In the genomic region with DNA sequence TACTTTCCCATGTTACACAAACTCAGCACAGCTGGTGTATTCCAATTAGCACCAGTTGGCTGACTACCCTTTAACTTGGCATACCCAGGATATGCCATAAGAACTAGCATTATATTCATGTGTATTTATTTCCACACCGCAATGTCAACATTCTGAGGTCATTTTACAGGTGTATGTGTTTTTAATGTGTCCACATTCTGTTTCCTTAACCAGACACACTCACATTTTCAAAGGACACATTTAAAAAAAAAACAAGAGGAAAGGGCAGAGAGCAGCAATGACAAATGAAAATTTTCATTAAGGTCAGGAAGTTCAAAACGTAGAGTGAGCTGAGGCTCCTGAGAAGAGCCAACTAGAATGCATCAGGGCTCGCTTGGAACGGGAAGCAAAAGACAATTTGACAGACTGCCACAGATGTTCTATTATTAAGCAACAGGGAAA, we compare ENCODE assay signal across 1 cellular context.
A peak's percentile ranks its signal among the peaks of the same experiment; 100 is the strongest.
TF ChIP-seq lines count a peak whose summit lies in the region.

No MANE protein-coding gene starts in this region.

TF ChIP-seq in HepG2, 621 proteins besides CTCF, POLR2A, EP300 and RAD21 (continued from another document and continues in another):
- TF ChIP-seq, protein P1, sequence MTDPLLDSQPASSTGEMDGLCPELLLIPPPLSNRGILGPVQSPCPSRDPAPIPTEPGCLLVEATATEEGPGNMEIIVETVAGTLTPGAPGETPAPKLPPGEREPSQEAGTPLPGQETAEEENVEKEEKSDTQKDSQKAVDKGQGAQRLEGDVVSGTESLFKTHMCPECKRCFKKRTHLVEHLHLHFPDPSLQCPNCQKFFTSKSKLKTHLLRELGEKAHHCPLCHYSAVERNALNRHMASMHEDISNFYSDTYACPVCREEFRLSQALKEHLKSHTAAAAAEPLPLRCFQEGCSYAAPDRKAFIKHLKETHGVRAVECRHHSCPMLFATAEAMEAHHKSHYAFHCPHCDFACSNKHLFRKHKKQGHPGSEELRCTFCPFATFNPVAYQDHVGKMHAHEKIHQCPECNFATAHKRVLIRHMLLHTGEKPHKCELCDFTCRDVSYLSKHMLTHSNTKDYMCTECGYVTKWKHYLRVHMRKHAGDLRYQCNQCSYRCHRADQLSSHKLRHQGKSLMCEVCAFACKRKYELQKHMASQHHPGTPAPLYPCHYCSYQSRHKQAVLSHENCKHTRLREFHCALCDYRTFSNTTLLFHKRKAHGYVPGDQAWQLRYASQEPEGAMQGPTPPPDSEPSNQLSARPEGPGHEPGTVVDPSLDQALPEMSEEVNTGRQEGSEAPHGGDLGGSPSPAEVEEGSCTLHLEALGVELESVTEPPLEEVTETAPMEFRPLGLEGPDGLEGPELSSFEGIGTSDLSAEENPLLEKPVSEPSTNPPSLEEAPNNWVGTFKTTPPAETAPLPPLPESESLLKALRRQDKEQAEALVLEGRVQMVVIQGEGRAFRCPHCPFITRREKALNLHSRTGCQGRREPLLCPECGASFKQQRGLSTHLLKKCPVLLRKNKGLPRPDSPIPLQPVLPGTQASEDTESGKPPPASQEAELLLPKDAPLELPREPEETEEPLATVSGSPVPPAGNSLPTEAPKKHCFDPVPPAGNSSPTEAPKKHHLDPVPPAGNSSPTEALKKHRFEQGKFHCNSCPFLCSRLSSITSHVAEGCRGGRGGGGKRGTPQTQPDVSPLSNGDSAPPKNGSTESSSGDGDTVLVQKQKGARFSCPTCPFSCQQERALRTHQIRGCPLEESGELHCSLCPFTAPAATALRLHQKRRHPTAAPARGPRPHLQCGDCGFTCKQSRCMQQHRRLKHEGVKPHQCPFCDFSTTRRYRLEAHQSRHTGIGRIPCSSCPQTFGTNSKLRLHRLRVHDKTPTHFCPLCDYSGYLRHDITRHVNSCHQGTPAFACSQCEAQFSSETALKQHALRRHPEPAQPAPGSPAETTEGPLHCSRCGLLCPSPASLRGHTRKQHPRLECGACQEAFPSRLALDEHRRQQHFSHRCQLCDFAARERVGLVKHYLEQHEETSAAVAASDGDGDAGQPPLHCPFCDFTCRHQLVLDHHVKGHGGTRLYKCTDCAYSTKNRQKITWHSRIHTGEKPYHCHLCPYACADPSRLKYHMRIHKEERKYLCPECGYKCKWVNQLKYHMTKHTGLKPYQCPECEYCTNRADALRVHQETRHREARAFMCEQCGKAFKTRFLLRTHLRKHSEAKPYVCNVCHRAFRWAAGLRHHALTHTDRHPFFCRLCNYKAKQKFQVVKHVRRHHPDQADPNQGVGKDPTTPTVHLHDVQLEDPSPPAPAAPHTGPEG (CRISPR knock-in tag; IDR thresholded peaks at IDR 0.05), result no peak
- TF ChIP-seq, protein P2, sequence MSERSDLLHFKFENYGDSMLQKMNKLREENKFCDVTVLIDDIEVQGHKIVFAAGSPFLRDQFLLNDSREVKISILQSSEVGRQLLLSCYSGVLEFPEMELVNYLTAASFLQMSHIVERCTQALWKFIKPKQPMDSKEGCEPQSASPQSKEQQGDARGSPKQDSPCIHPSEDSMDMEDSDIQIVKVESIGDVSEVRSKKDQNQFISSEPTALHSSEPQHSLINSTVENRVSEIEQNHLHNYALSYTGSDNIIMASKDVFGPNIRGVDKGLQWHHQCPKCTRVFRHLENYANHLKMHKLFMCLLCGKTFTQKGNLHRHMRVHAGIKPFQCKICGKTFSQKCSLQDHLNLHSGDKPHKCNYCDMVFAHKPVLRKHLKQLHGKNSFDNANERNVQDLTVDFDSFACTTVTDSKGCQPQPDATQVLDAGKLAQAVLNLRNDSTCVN (CRISPR knock-in tag; IDR thresholded peaks at IDR 0.05; ENCODE audit: borderline replicate concordance), result no peak
- TF ChIP-seq, protein P3, sequence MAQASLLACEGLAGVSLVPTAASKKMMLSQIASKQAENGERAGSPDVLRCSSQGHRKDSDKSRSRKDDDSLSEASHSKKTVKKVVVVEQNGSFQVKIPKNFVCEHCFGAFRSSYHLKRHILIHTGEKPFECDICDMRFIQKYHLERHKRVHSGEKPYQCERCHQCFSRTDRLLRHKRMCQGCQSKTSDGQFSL (CRISPR knock-in tag; IDR thresholded peaks at IDR 0.05), result no peak
- TF ChIP-seq, protein P4, sequence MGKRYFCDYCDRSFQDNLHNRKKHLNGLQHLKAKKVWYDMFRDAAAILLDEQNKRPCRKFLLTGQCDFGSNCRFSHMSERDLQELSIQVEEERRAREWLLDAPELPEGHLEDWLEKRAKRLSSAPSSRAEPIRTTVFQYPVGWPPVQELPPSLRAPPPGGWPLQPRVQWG (CRISPR knock-in tag; IDR thresholded peaks at IDR 0.05; ENCODE audit: borderline replicate concordance, low read depth), result no peak
- no peak for TF ChIP-seq ZNF264 (CRISPR knock-in tag; IDR thresholded peaks at IDR 0.05)
- TF ChIP-seq, protein P5, sequence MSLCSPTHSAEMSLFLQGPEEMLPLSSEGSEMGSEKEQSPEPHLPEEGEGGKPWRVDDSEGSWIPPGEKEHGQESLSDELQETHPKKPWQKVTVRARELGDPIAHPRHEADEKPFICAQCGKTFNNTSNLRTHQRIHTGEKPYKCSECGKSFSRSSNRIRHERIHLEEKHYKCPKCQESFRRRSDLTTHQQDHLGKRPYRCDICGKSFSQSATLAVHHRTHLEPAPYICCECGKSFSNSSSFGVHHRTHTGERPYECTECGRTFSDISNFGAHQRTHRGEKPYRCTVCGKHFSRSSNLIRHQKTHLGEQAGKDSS (CRISPR knock-in tag; IDR thresholded peaks at IDR 0.05; ENCODE audit: borderline replicate concordance, low read depth), result no peak
- no peak for TF ChIP-seq ZNF326 (CRISPR knock-in tag; IDR thresholded peaks at IDR 0.05; ENCODE audit: borderline replicate concordance)
- TF ChIP-seq SP2 (CRISPR knock-in tag; IDR thresholded peaks at IDR 0.05), result no peak
- no peak for TF ChIP-seq CENPT (CRISPR knock-in tag; IDR thresholded peaks at IDR 0.05; ENCODE audit: low read depth)
- no peak for TF ChIP-seq ZNF816 (CRISPR knock-in tag; IDR thresholded peaks at IDR 0.05; ENCODE audit: borderline replicate concordance)
- TF ChIP-seq, protein P6, sequence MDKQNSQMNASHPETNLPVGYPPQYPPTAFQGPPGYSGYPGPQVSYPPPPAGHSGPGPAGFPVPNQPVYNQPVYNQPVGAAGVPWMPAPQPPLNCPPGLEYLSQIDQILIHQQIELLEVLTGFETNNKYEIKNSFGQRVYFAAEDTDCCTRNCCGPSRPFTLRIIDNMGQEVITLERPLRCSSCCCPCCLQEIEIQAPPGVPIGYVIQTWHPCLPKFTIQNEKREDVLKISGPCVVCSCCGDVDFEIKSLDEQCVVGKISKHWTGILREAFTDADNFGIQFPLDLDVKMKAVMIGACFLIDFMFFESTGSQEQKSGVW (CRISPR knock-in tag; IDR thresholded peaks at IDR 0.05; ENCODE audit: borderline replicate concordance), result no peak
- no peak for TF ChIP-seq ZNF772 (CRISPR knock-in tag; IDR thresholded peaks at IDR 0.05)
- TF ChIP-seq, protein P7, sequence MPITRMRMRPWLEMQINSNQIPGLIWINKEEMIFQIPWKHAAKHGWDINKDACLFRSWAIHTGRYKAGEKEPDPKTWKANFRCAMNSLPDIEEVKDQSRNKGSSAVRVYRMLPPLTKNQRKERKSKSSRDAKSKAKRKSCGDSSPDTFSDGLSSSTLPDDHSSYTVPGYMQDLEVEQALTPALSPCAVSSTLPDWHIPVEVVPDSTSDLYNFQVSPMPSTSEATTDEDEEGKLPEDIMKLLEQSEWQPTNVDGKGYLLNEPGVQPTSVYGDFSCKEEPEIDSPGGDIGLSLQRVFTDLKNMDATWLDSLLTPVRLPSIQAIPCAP (CRISPR knock-in tag; IDR thresholded peaks at IDR 0.05; ENCODE audit: low read depth), result no peak
- TF ChIP-seq ZNF781 (CRISPR knock-in tag; IDR thresholded peaks at IDR 0.05; ENCODE audit: borderline replicate concordance, not compliant biosample characterization), result no peak
- no peak for TF ChIP-seq GTF2F1 (IDR thresholded peaks at IDR 0.05; ENCODE audit: low read length)
- TF ChIP-seq, protein P8, sequence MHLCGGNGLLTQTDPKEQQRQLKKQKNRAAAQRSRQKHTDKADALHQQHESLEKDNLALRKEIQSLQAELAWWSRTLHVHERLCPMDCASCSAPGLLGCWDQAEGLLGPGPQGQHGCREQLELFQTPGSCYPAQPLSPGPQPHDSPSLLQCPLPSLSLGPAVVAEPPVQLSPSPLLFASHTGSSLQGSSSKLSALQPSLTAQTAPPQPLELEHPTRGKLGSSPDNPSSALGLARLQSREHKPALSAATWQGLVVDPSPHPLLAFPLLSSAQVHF (CRISPR knock-in tag; IDR thresholded peaks at IDR 0.05), result no peak
- TF ChIP-seq, protein P9, sequence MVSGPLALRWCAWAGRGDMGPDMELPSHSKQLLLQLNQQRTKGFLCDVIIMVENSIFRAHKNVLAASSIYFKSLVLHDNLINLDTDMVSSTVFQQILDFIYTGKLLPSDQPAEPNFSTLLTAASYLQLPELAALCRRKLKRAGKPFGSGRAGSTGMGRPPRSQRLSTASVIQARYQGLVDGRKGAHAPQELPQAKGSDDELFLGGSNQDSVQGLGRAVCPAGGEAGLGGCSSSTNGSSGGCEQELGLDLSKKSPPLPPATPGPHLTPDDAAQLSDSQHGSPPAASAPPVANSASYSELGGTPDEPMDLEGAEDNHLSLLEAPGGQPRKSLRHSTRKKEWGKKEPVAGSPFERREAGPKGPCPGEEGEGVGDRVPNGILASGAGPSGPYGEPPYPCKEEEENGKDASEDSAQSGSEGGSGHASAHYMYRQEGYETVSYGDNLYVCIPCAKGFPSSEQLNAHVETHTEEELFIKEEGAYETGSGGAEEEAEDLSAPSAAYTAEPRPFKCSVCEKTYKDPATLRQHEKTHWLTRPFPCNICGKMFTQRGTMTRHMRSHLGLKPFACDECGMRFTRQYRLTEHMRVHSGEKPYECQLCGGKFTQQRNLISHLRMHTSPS (CRISPR knock-in tag; IDR thresholded peaks at IDR 0.05; ENCODE audit: low read depth), result peak; percentile 38; the same call in 1 of the 2 replicates
- TF ChIP-seq, protein P10, sequence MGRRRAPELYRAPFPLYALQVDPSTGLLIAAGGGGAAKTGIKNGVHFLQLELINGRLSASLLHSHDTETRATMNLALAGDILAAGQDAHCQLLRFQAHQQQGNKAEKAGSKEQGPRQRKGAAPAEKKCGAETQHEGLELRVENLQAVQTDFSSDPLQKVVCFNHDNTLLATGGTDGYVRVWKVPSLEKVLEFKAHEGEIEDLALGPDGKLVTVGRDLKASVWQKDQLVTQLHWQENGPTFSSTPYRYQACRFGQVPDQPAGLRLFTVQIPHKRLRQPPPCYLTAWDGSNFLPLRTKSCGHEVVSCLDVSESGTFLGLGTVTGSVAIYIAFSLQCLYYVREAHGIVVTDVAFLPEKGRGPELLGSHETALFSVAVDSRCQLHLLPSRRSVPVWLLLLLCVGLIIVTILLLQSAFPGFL (CRISPR knock-in tag; IDR thresholded peaks at IDR 0.05), result no peak
- peak; percentile 58 for TF ChIP-seq ASH2L (IDR thresholded peaks at IDR 0.05; ENCODE audit: insufficient read length, low read depth, low read length)
- no peak for TF ChIP-seq ZNF577 (CRISPR knock-in tag; IDR thresholded peaks at IDR 0.05; ENCODE audit: borderline replicate concordance, low read depth)
- TF ChIP-seq ZNF790 (CRISPR knock-in tag; IDR thresholded peaks at IDR 0.05; ENCODE audit: borderline replicate concordance), result no peak
- no peak for TF ChIP-seq ZNF501 (CRISPR knock-in tag; IDR thresholded peaks at IDR 0.05)
- TF ChIP-seq ZNF552 (CRISPR knock-in tag; IDR thresholded peaks at IDR 0.05; ENCODE audit: borderline replicate concordance), result no peak
- no peak for TF ChIP-seq SPEN (CRISPR knock-in tag; IDR thresholded peaks at IDR 0.05; ENCODE audit: low read depth)
- TF ChIP-seq ZNF546 (CRISPR knock-in tag; conservative IDR thresholded peaks at IDR 0.05), result no peak
- TF ChIP-seq GLI4 (CRISPR knock-in tag; IDR thresholded peaks at IDR 0.05; ENCODE audit: borderline replicate concordance), result no peak
- TF ChIP-seq PCBP2 (optimal IDR thresholded peaks at IDR 0.05; ENCODE audit: low read depth, low read length, poor library complexity, severe bottlenecking), result no peak
- peak; percentile 20; the same call in 1 of the 2 replicates for TF ChIP-seq DPF2 (CRISPR knock-in tag; IDR thresholded peaks at IDR 0.05; ENCODE audit: borderline replicate concordance, low read depth)
- no peak for TF ChIP-seq KMT2A (CRISPR knock-in tag; IDR thresholded peaks at IDR 0.05)
- TF ChIP-seq, protein P11, sequence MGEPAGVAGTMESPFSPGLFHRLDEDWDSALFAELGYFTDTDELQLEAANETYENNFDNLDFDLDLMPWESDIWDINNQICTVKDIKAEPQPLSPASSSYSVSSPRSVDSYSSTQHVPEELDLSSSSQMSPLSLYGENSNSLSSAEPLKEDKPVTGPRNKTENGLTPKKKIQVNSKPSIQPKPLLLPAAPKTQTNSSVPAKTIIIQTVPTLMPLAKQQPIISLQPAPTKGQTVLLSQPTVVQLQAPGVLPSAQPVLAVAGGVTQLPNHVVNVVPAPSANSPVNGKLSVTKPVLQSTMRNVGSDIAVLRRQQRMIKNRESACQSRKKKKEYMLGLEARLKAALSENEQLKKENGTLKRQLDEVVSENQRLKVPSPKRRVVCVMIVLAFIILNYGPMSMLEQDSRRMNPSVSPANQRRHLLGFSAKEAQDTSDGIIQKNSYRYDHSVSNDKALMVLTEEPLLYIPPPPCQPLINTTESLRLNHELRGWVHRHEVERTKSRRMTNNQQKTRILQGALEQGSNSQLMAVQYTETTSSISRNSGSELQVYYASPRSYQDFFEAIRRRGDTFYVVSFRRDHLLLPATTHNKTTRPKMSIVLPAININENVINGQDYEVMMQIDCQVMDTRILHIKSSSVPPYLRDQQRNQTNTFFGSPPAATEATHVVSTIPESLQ (CRISPR knock-in tag; conservative IDR thresholded peaks at IDR 0.05), result no peak
- no peak for TF ChIP-seq ZNF234 (CRISPR knock-in tag; conservative IDR thresholded peaks at IDR 0.05)
- no peak for TF ChIP-seq SIX1 (CRISPR knock-in tag; IDR thresholded peaks at IDR 0.05; ENCODE audit: borderline replicate concordance)
- TF ChIP-seq TBX2 (CRISPR knock-in tag; IDR thresholded peaks at IDR 0.05; ENCODE audit: borderline replicate concordance), result 0 out of 2 replicates have a peak, but pooled peaks have one; percentile 30
- TF ChIP-seq FOSL2 (CRISPR knock-in tag; IDR thresholded peaks at IDR 0.05), result peak; percentile 45; the same call in 1 of the 2 replicates
- no peak for TF ChIP-seq NFYB (CRISPR knock-in tag; IDR thresholded peaks at IDR 0.05)
- TF ChIP-seq ZSCAN20 (CRISPR knock-in tag; IDR thresholded peaks at IDR 0.05; ENCODE audit: borderline replicate concordance), result no peak
- TF ChIP-seq ZNF709 (CRISPR knock-in tag; IDR thresholded peaks at IDR 0.05), result no peak
- TF ChIP-seq TCF7 (IDR thresholded peaks at IDR 0.05; ENCODE audit: low read depth), result peak; percentile 80
- TF ChIP-seq RNF2 (conservative IDR thresholded peaks at IDR 0.05; ENCODE audit: low read depth), result no peak
- no peak for TF ChIP-seq KLF13 (CRISPR knock-in tag; IDR thresholded peaks at IDR 0.05)
- no peak; the same call in 1 of the 2 replicates for TF ChIP-seq SALL1 (CRISPR knock-in tag; IDR thresholded peaks at IDR 0.05)
